In genomic region chr6:29941006-29941405, GRCh38 we compare ENCODE assay signal across 13 cellular contexts. TPM values are rescaled to one million over a fixed set of nuclear protein-coding genes. Genes with fewer than 3 reads are reported as not detected.
DNase-seq lines count a peak whose midpoint lies in the region; ATAC-seq and TF ChIP-seq lines count a peak whose summit lies in the region.
"Had no signal": no experiment of that assay in that cellular context is flagged by ENCODE, and none has a peak within 500 bp of the region (broad histone marks: within the 10 kb centered on the region; RNA-seq: fewer than 3 reads in every experiment).

No MANE protein-coding gene starts in this region.

- no peaks in the 10 kb centered on the region; the same call in 1 of the 2 replicates for H3F3A ChIP-seq in Loucy (ENCODE audit: low read depth)

- H3K27ac ChIP-seq in neutrophil = peak overlapping the region; percentile 85
- H3K27ac ChIP-seq in esophagus squamous epithelium = peak overlapping the region in 2 of 4 donors; percentile 89 to 96

- H3K9me2 ChIP-seq in Loucy (replicated peaks; ENCODE audit: low read depth, low read length) = no peaks in the 10 kb centered on the region

- TF ChIP-seq CTCF in Calu3 (IDR thresholded peaks at IDR 0.05; ENCODE audit: unreplicated experiment) (no peak), Loucy (conservative IDR thresholded peaks at IDR 0.05; ENCODE audit: low read length) (no peak), chondrocyte (IDR thresholded peaks at IDR 0.05) (no peak), neutrophil (IDR thresholded peaks at IDR 0.05) (no peak), esophagus squamous epithelium (IDR thresholded peaks at IDR 0.05) (no peak)

- H2AFZ ChIP-seq in Loucy (ENCODE audit: low read length) = peak overlapping the region; percentile 41; the same call in 1 of the 2 replicates

- no TSS peak for BruUV-seq in Calu3 (replicated peaks; lab: Mats Ljungman, UMichigan)

- peaks cover 23% of the 10 kb centered on the region; the same call in 1 of the 2 replicates for H3K36me3 ChIP-seq in Loucy (ENCODE audit: insufficient read depth, low read length)
- H3K36me3 ChIP-seq in neutrophil = peaks cover 28% of the 10 kb centered on the region
- peaks cover 0 to 11% (median 0%) of the 10 kb centered on the region in 3 donors for H3K36me3 ChIP-seq in esophagus squamous epithelium

- H3K4me1 ChIP-seq in Loucy (ENCODE audit: insufficient read depth, low read length, poor library complexity, severe bottlenecking) (peaks cover 33% of the 10 kb centered on the region), neutrophil (ENCODE audit: control insufficient read depth in 1 of 2, insufficient read depth in 1 of 2, low read depth in 1 of 2, low read length in 1 of 2) (peaks cover 6 to 40% of the 10 kb centered on the region in 2 experiments), esophagus squamous epithelium (peaks cover 0 to 34% (median 0%) of the 10 kb centered on the region in 3 donors)
- H3K4me1 ChIP-seq: lower lobe of right lung had no signal

- no peaks in the 10 kb centered on the region for H3K9me3 ChIP-seq in Loucy (ENCODE audit: insufficient read depth, low read depth, low read length)
- H3K9me3 ChIP-seq in neutrophil = no peaks in the 10 kb centered on the region
- H3K9me3 ChIP-seq in esophagus squamous epithelium = no peaks in the 10 kb centered on the region
- H3K9me3 ChIP-seq: lower lobe of right lung had no signal

- H3K4me3 ChIP-seq in Loucy (ENCODE audit: low read length, poor library complexity, severe bottlenecking) (peak overlapping the region; percentile 79), neutrophil (ENCODE audit: low read depth in 1 of 2, low read length in 1 of 2) (no peak overlapping the region), esophagus squamous epithelium (no peak overlapping the region)

- H3K9ac ChIP-seq in Loucy (ENCODE audit: low read depth, low read length, poor library complexity, severe bottlenecking) = peak overlapping the region; percentile 85

- peaks cover 47% of the 10 kb centered on the region for H3K79me2 ChIP-seq in Loucy (ENCODE audit: insufficient read depth, low read length)

- intact Hi-C loops in Calu3 (cut with micrococcal nuclease; ENCODE audit: unreplicated experiment) = no loop called here
- intact Hi-C loops in esophagus squamous epithelium (cut with DNase I) = no loop called here

- no peak for DNase-seq in Calu3
- DNase-seq in chondrocyte (ENCODE audit: low spot score) = no peak
- no peak for DNase-seq in esophagus squamous epithelium (lab: John Stamatoyannopoulos, UW)
- DNase-seq in mucosa of gallbladder (ENCODE audit: low spot score) = no peak
- DNase-seq in cortex of kidney (lab: John Stamatoyannopoulos, UW) = no peak
- DNase-seq: activated CD8-positive, alpha-beta memory T cell treated with anti-CD3 and anti-CD28 coated beads, Interleukin-2, amount 50 U/mL, for 48 hours; DMS53; lower lobe of right lung; NCI-H526 treated with DMSO at 0.1 percent for 48 hours; small intestine had no signal

- H3K27me3 Mint-ChIP-seq in Calu3 (ENCODE audit: unreplicated experiment) = no peaks in the 10 kb centered on the region
- H3K27me3 Mint-ChIP-seq in chondrocyte (ENCODE audit: low read depth) = peaks cover 1% of the 10 kb centered on the region

- H3K4me3 Mint-ChIP-seq in Calu3 (ENCODE audit: low read depth, unreplicated experiment) = peak overlapping the region; percentile 89
- H3K4me3 Mint-ChIP-seq in chondrocyte (ENCODE audit: unreplicated experiment) = no peak overlapping the region

- no peak for TF ChIP-seq POLR2A in esophagus squamous epithelium (IDR thresholded peaks at IDR 0.05)

- H3K4me2 ChIP-seq in Loucy (ENCODE audit: low read depth, low read length, poor library complexity, severe bottlenecking) = peak overlapping the region; percentile 71

- H3K27me3 ChIP-seq in Loucy (ENCODE audit: insufficient read depth, low read length, poor library complexity, severe bottlenecking) (peaks cover 6% of the 10 kb centered on the region), neutrophil (no peaks in the 10 kb centered on the region), esophagus squamous epithelium (no peaks in the 10 kb centered on the region)

- WGBS in esophagus squamous epithelium, 2 donors = 31 to 61% methylated on average over 4 of the region's 4 CpGs

- peaks cover 22% of the 10 kb centered on the region for H3K4me1 Mint-ChIP-seq in Calu3 (ENCODE audit: low read depth, unreplicated experiment)
- H3K4me1 Mint-ChIP-seq in chondrocyte (ENCODE audit: low read depth) = peaks cover 12% of the 10 kb centered on the region

- no peak for ATAC-seq in GM21529 (IDR thresholded peaks at IDR 0.05; ENCODE audit: unreplicated experiment)

- peaks cover 36% of the 10 kb centered on the region for H4K20me1 ChIP-seq in Loucy (ENCODE audit: insufficient read depth, low read length, poor library complexity, severe bottlenecking)

- no peaks in the 10 kb centered on the region for H3K9me3 Mint-ChIP-seq in Calu3 (ENCODE audit: low read depth, unreplicated experiment)
- peaks cover 2% of the 10 kb centered on the region for H3K9me3 Mint-ChIP-seq in chondrocyte (ENCODE audit: low read depth)

- H3K27ac Mint-ChIP-seq in Calu3 (ENCODE audit: unreplicated experiment) = peak overlapping the region; percentile 98
- peak overlapping the region; percentile 27 for H3K27ac Mint-ChIP-seq in chondrocyte (ENCODE audit: unreplicated experiment)

- H3K36me3 Mint-ChIP-seq in Calu3 (ENCODE audit: insufficient read depth, unreplicated experiment) (peaks cover 28% of the 10 kb centered on the region), chondrocyte (ENCODE audit: low read depth) (peaks cover 6% of the 10 kb centered on the region)

- CTCF ChIA-PET in Calu3 (lab: Charles Lee) = no interaction called here

RNA-seq across cellular contexts. Expression of gene HLA-A, which starts 1.3 kb away (rescaled TPM):
- total RNA-seq in Calu3 (2022) = 451 and 963 TPM in 2 replicates
- total RNA-seq in chondrocyte = 110 to 191 TPM (median 187 TPM) in 3 replicates
- 1,000 to 10,000 TPM in 1 of 4 donors, 100 to 1,000 TPM in 3; 182 to 1,095 (median 304) TPM for total RNA-seq in esophagus squamous epithelium
- 1,097 TPM for total RNA-seq in mucosa of gallbladder
